1 cellular context compared by ENCODE assay signal in genomic region chr10:114023198-114023597, GRCh38.
TF ChIP-seq lines count a peak whose summit lies in the region.

No MANE protein-coding gene starts in this region.

TF ChIP-seq in HepG2, 621 proteins besides CTCF, POLR2A, EP300 and RAD21 (continued from another document):
- TF ChIP-seq MTF1 (CRISPR knock-in tag; IDR thresholded peaks at IDR 0.05), result no peak
